ENCODE assay signal across 28 cellular contexts in the genomic region with DNA sequence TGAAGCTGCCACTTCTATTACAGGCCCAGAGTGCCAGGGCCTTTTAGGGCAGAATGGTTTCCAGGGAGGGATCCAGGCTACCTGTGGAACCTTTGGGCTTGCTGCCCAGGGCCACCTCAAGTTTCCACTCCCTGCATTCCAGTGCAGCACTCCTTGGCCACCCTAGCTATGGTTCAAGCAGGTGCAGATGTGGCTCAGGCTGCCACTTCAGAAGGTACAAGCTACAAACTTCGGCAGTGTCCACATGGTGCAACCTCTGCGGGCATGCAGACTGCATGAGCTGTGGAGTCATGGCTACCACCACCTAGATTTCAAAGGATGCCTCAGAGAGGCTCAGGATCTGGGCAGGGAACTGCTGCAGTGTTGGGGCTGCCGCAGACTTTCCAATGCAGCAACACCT.
"Had no signal": no experiment of that assay in that cellular context is flagged by ENCODE, and none has a peak within 500 bp of the region (broad histone marks: within the 10 kb centered on the region; RNA-seq: fewer than 3 reads in every experiment).

No MANE protein-coding gene starts in this region.

- H3K27me3 Mint-ChIP-seq: activated B cell treated with CpG ODN at 0.5 μM for 24 hours; activated CD8-positive, alpha-beta T cell treated with anti-CD3 and anti-CD28 coated beads for 36 hours; activated naive CD8-positive, alpha-beta T cell treated with anti-CD3 and anti-CD28 coated beads for 36 hours had no signal

- H3K27me3 ChIP-seq: adrenal gland, body of pancreas, colonic mucosa, esophagus squamous epithelium, gastroesophageal sphincter had no signal

- H3K4me3 ChIP-seq: adrenal gland, body of pancreas, colonic mucosa, esophagus squamous epithelium, gastroesophageal sphincter had no signal

- H3K4me1 ChIP-seq: adrenal gland, body of pancreas, colonic mucosa, gastroesophageal sphincter had no signal

- H3K9me3 ChIP-seq: adrenal gland, body of pancreas, colonic mucosa, esophagus squamous epithelium, gastroesophageal sphincter had no signal

- H3K36me3 ChIP-seq: adrenal gland, colonic mucosa, esophagus squamous epithelium, gastroesophageal sphincter had no signal

- DNase-seq: activated B cell treated with CpG ODN at 0.5 μM for 24 hours; activated CD4-positive, alpha-beta T cell treated with anti-CD3 and anti-CD28 coated beads for 48 hours; activated CD4-positive, alpha-beta T cell treated with anti-CD3 and anti-CD28 coated beads, Interleukin-2, amount 50 U/mL, for 1 hour; activated CD4-positive, alpha-beta T cell treated with anti-CD3 and anti-CD28 coated beads, Interleukin-2, amount 50 U/mL, for 48 hours; activated CD8-positive, alpha-beta memory T cell treated with anti-CD3 and anti-CD28 coated beads for 24 hours; activated CD8-positive, alpha-beta T cell treated with anti-CD3 and anti-CD28 coated beads for 36 hours; activated effector memory CD4-positive, alpha-beta T cell treated with anti-CD3 and anti-CD28 coated beads, Interleukin-2, amount 50 U/mL, for 16 hours; activated naive CD4-positive, alpha-beta T cell treated with anti-CD3 and anti-CD28 coated beads for 36 hours; activated naive CD8-positive, alpha-beta T cell treated with anti-CD3 and anti-CD28 coated beads for 36 hours; activated naive CD8-positive, alpha-beta T cell treated with anti-CD3 and anti-CD28 coated beads, Interleukin-2, amount 50 U/mL, for 24 hours; activated T-cell treated with anti-CD3 and anti-CD28 coated beads, Interleukin-2, amount 50 U/mL, for 1 hour; activated T-cell treated with anti-CD3 and anti-CD28 coated beads, Interleukin-2, amount 50 U/mL, for 48 hours; adrenal gland; amygdala; aorta; body of pancreas; caudate nucleus; colonic mucosa; effector CD8-positive, alpha-beta T cell; esophagus squamous epithelium; foreskin melanocyte; T-helper 2 cell had no signal

- H3K4me3 Mint-ChIP-seq: activated B cell treated with CpG ODN at 0.5 μM for 24 hours; activated CD8-positive, alpha-beta T cell treated with anti-CD3 and anti-CD28 coated beads for 36 hours; activated naive CD4-positive, alpha-beta T cell treated with anti-CD3 and anti-CD28 coated beads for 36 hours; activated naive CD4-positive, alpha-beta T cell treated with anti-CD3 and anti-CD28 coated beads, Interleukin-2, amount 50 U/mL, for 24 hours; activated naive CD8-positive, alpha-beta T cell treated with anti-CD3 and anti-CD28 coated beads for 36 hours; activated naive CD8-positive, alpha-beta T cell treated with anti-CD3 and anti-CD28 coated beads, Interleukin-2, amount 50 U/mL, for 24 hours; activated T-helper 1 cell treated with anti-CD3 and anti-CD28 coated beads, Interleukin-12 subunit alpha, Interleukin-12 subunit beta, Interleukin-2, Interleukin-4 antibody, amounts not matched to agents 30 ng/mL and 10 ng/mL and 1 ng/mL, durations not matched to agents 14 hours and 24 hours and 36 hours had no signal

- H3K36me3 Mint-ChIP-seq: activated naive CD4-positive, alpha-beta T cell treated with anti-CD3 and anti-CD28 coated beads, Interleukin-2, amount 50 U/mL, for 24 hours; activated naive CD8-positive, alpha-beta T cell treated with anti-CD3 and anti-CD28 coated beads for 36 hours had no signal

- H3K27ac ChIP-seq: adrenal gland, body of pancreas, colonic mucosa, epithelial cell of prostate, esophagus squamous epithelium, gastroesophageal sphincter, VCaP had no signal

- H3K27ac Mint-ChIP-seq: activated B cell treated with CpG ODN at 0.5 μM for 24 hours; activated CD8-positive, alpha-beta T cell treated with anti-CD3 and anti-CD28 coated beads for 36 hours; activated naive CD4-positive, alpha-beta T cell treated with anti-CD3 and anti-CD28 coated beads for 36 hours; activated naive CD4-positive, alpha-beta T cell treated with anti-CD3 and anti-CD28 coated beads, Interleukin-2, amount 50 U/mL, for 24 hours; activated naive CD8-positive, alpha-beta T cell treated with anti-CD3 and anti-CD28 coated beads for 36 hours; activated naive CD8-positive, alpha-beta T cell treated with anti-CD3 and anti-CD28 coated beads, Interleukin-2, amount 50 U/mL, for 24 hours; activated T-helper 1 cell treated with anti-CD3 and anti-CD28 coated beads, Interleukin-12 subunit alpha, Interleukin-12 subunit beta, Interleukin-2, Interleukin-4 antibody, amounts not matched to agents 30 ng/mL and 10 ng/mL and 1 ng/mL, durations not matched to agents 14 hours and 24 hours and 36 hours; activated T-helper 2 cell treated with anti-CD3 and anti-CD28 coated beads, Interferon-gamma antibody, Interleukin-2, Interleukin-4, amounts not matched to agents 10 μg/mL and 5 μg/mL and 100 μg/mL, durations not matched to agents 14 hours and 24 hours and 36 hours had no signal

- H3K9me3 Mint-ChIP-seq: activated B cell treated with CpG ODN at 0.5 μM for 24 hours; activated CD8-positive, alpha-beta T cell treated with anti-CD3 and anti-CD28 coated beads for 36 hours; activated naive CD4-positive, alpha-beta T cell treated with anti-CD3 and anti-CD28 coated beads for 36 hours; activated naive CD4-positive, alpha-beta T cell treated with anti-CD3 and anti-CD28 coated beads, Interleukin-2, amount 50 U/mL, for 24 hours; activated naive CD8-positive, alpha-beta T cell treated with anti-CD3 and anti-CD28 coated beads for 36 hours; activated naive CD8-positive, alpha-beta T cell treated with anti-CD3 and anti-CD28 coated beads, Interleukin-2, amount 50 U/mL, for 24 hours; activated T-helper 1 cell treated with anti-CD3 and anti-CD28 coated beads, Interleukin-12 subunit alpha, Interleukin-12 subunit beta, Interleukin-2, Interleukin-4 antibody, amounts not matched to agents 30 ng/mL and 10 ng/mL and 1 ng/mL, durations not matched to agents 14 hours and 24 hours and 36 hours; activated T-helper 2 cell treated with anti-CD3 and anti-CD28 coated beads, Interferon-gamma antibody, Interleukin-2, Interleukin-4, amounts not matched to agents 10 μg/mL and 5 μg/mL and 100 μg/mL, durations not matched to agents 14 hours and 24 hours and 36 hours had no signal

- ATAC-seq: activated CD8-positive, alpha-beta T cell treated with anti-CD3 and anti-CD28 coated beads for 36 hours; activated naive CD8-positive, alpha-beta T cell treated with anti-CD3 and anti-CD28 coated beads, Interleukin-2, amount 50 U/mL, for 24 hours; body of pancreas; gastroesophageal sphincter had no signal

- H3K4me1 Mint-ChIP-seq: activated B cell treated with CpG ODN at 0.5 μM for 24 hours; activated naive CD4-positive, alpha-beta T cell treated with anti-CD3 and anti-CD28 coated beads, Interleukin-2, amount 50 U/mL, for 24 hours; activated naive CD8-positive, alpha-beta T cell treated with anti-CD3 and anti-CD28 coated beads for 36 hours; activated naive CD8-positive, alpha-beta T cell treated with anti-CD3 and anti-CD28 coated beads, Interleukin-2, amount 50 U/mL, for 24 hours had no signal
